ENCODE assay signal across 9 cellular contexts in genomic region chr5:6291961-6292360, GRCh38.
DNase-seq lines count a peak whose midpoint lies in the region; ATAC-seq and TF ChIP-seq lines count a peak whose summit lies in the region.
"Had no signal": no experiment of that assay in that cellular context is flagged by ENCODE, and none has a peak within 500 bp of the region (broad histone marks: within the 10 kb centered on the region; RNA-seq: fewer than 3 reads in every experiment).

No MANE protein-coding gene starts in this region.

- no peaks in the 10 kb centered on the region for H3K27me3 ChIP-seq in right lobe of liver

- H3K36me3 ChIP-seq in right lobe of liver: no peaks in the 10 kb centered on the region

- peak; percentile 70 to 79 (median 74) for ATAC-seq in right lobe of liver

- H3K27ac ChIP-seq in right lobe of liver: no peak overlapping the region
- H3K27ac ChIP-seq: epithelial cell of prostate had no signal

- TF ChIP-seq CTCF in LNCaP clone FGC (IDR thresholded peaks at IDR 0.05; ENCODE audit: control insufficient read depth, extremely low read depth, insufficient read depth) (peak; percentile 44; the same call in 1 of the 2 replicates), right lobe of liver (IDR thresholded peaks at IDR 0.05) (peak; percentile 31 to 55 (median 46))

- TF ChIP-seq POLR2A in right lobe of liver (IDR thresholded peaks at IDR 0.05): no peak

- WGBS in right lobe of liver (ENCODE audit: insufficient coverage, low coverage, low lambda C conversion rate, missing lambda C conversion rate): 6% methylated on average over 3 of the region's 3 CpGs

- H3K4me3 ChIP-seq in LNCaP clone FGC (ENCODE audit: low read depth, low read length) (no peak overlapping the region), right lobe of liver (no peak overlapping the region)

- DNase-seq in NCI-H2107 treated with DMSO at 0.1 percent for 48 hours (lab: John Stamatoyannopoulos, UW; ENCODE audit: unreplicated experiment): peak; percentile 64
- DNase-seq in NCI-H2107 (lab: John Stamatoyannopoulos, UW): no peak
- DNase-seq in LNCaP clone FGC (ENCODE audit: low read depth): no peak
- DNase-seq in SHP77 treated with DMSO at 0.1 percent for 48 hours (lab: John Stamatoyannopoulos, UW): peak; percentile 55
- DNase-seq in right lobe of liver: no peak
- DNase-seq in activated effector memory CD4-positive, alpha-beta T cell treated with Interleukin-2 at 50 U/mL for 16 hours: no peak
- no peak for DNase-seq in cortex of kidney (lab: John Stamatoyannopoulos, UW)
- no peak for DNase-seq in activated CD8-positive, alpha-beta memory T cell treated with anti-CD3 and anti-CD28 coated beads, Interleukin-2, amount 50 U/mL, for 48 hours

- no peaks in the 10 kb centered on the region for H3K4me1 ChIP-seq in right lobe of liver

- intact Hi-C loops in right lobe of liver (cut with DNase I): loop anchor here in 1 of 2 donors (10.0 kb wide), 1 partner anchor 233 kb away; no protein-coding TSS in a partner anchor

- H3K9me3 ChIP-seq in right lobe of liver: no peaks in the 10 kb centered on the region

Comparison
In these comparisons a context has a peak if more than half of its experiments do, and no peak if none do; other contexts are left out.
1. DNase-seq: peak in NCI-H2107 treated with DMSO at 0.1 percent for 48 hours (single experiment) and SHP77 treated with DMSO at 0.1 percent for 48 hours (single experiment); none in NCI-H2107 (single experiment), LNCaP clone FGC (single experiment), right lobe of liver (0 of 3), activated effector memory CD4-positive, alpha-beta T cell treated with Interleukin-2 at 50 U/mL for 16 hours (single experiment), cortex of kidney (single experiment) and activated CD8-positive, alpha-beta memory T cell treated with anti-CD3 and anti-CD28 coated beads, Interleukin-2, amount 50 U/mL, for 48 hours (single experiment).